Comparison of ENCODE assay signal across 16 cellular contexts in the genomic region with DNA sequence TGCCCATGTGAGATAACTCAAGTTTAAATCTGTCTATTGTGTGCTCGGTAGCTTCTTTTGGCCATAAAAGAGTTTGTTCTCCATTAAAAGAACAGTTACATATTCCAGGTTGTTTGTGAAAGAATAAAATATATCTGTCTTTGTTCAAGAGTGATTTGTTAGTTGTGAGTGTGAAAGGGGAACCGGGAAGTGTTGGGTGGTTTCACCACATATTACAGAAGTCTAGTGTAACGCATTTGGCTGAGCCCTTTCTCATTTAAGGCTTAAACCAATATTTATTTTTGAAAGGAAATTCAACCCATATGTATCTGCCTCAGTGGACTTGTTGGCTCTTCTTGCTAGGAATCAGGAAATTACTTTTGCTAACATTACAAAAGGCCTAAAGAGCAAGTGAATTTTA. TPM values are rescaled to one million over a fixed set of nuclear protein-coding genes. Genes with fewer than 3 reads are reported as not detected.
A peak's percentile ranks its signal among the peaks of the same experiment; 100 is the strongest.
DNase-seq lines count a peak whose midpoint lies in the region; ATAC-seq, FAIRE-seq and TF ChIP-seq lines count a peak whose summit lies in the region.
"Had no signal": no experiment of that assay in that cellular context is flagged by ENCODE, and none has a peak within 500 bp of the region (broad histone marks: within the 10 kb centered on the region; RNA-seq: fewer than 3 reads in every experiment).

No MANE protein-coding gene starts in this region.

- H2AFZ ChIP-seq in OCI-LY3 (ENCODE audit: low read depth, low read length) (no peak overlapping the region), neural progenitor cell (replicated peaks) (no peak overlapping the region)

- no peak for TF ChIP-seq POLR2A in GM12891 (IDR thresholded peaks at IDR 0.05; ENCODE audit: low read depth, low read length)

- H3K4me3 Mint-ChIP-seq in neural progenitor cell, result no peak overlapping the region
- H3K4me3 Mint-ChIP-seq: CD14-positive monocyte; CD4-positive, alpha-beta memory T cell; H9 had no signal

- H3K36me3 ChIP-seq in OCI-LY3 (replicated peaks; ENCODE audit: low read depth, low read length), result no peaks in the 10 kb centered on the region
- no peaks in the 10 kb centered on the region for H3K36me3 ChIP-seq in neural progenitor cell
- H3K36me3 ChIP-seq in MG63, result no peaks in the 10 kb centered on the region
- H3K36me3 ChIP-seq: BLaER1 had no signal

- H3K9me3 ChIP-seq in OCI-LY3 (ENCODE audit: insufficient read depth, low read length) (no peaks in the 10 kb centered on the region), neural progenitor cell (ENCODE audit: low read depth) (peaks cover 4% of the 10 kb centered on the region), MG63 (no peaks in the 10 kb centered on the region)

- H3K4me3 ChIP-seq in OCI-LY3 (ENCODE audit: low read length) (no peak overlapping the region), neural progenitor cell (no peak overlapping the region), foreskin fibroblast (ENCODE audit: low read depth in 1 of 2, low read length in 2 of 2) (no peak overlapping the region), MG63 (no peak overlapping the region)
- H3K4me3 ChIP-seq: BLaER1 had no signal

- H3K27me3 Mint-ChIP-seq in neural progenitor cell (ENCODE audit: insufficient read depth, low read depth), result no peaks in the 10 kb centered on the region
- H3K27me3 Mint-ChIP-seq: CD4-positive, alpha-beta memory T cell had no signal

- H3K27me3 ChIP-seq in OCI-LY3 (ENCODE audit: low read depth, low read length) (no peaks in the 10 kb centered on the region), neural progenitor cell (no peaks in the 10 kb centered on the region), MG63 (no peaks in the 10 kb centered on the region)
- H3K27me3 ChIP-seq: BLaER1 had no signal

- H3K27ac Mint-ChIP-seq in neural progenitor cell, result peak overlapping the region; percentile 12
- H3K27ac Mint-ChIP-seq: CD14-positive monocyte; CD4-positive, alpha-beta memory T cell; H9 had no signal

- H3K79me2 ChIP-seq in OCI-LY3 (ENCODE audit: low read length) (no peaks in the 10 kb centered on the region), neural progenitor cell (ENCODE audit: low read depth) (no peaks in the 10 kb centered on the region)

- no peak overlapping the region for H3K27ac ChIP-seq in OCI-LY3 (ENCODE audit: low read length)
- no peak overlapping the region for H3K27ac ChIP-seq in neural progenitor cell
- H3K27ac ChIP-seq: BLaER1, HL-60 had no signal

- H3K4me1 ChIP-seq in OCI-LY3 (ENCODE audit: low read length), result peaks cover 20% of the 10 kb centered on the region
- H3K4me1 ChIP-seq in neural progenitor cell, result peaks cover 34% of the 10 kb centered on the region
- H3K4me1 ChIP-seq: BLaER1 had no signal

- peaks cover 23% of the 10 kb centered on the region for H3K9me3 Mint-ChIP-seq in neural progenitor cell

- H3K36me3 Mint-ChIP-seq in neural progenitor cell, result peaks cover 2% of the 10 kb centered on the region
- H3K36me3 Mint-ChIP-seq: CD14-positive monocyte; CD4-positive, alpha-beta memory T cell had no signal

- TF ChIP-seq CTCF in OCI-LY3 (IDR thresholded peaks at IDR 0.05; ENCODE audit: low read depth, low read length) (no peak), neural progenitor cell (IDR thresholded peaks at IDR 0.05) (no peak), foreskin fibroblast (IDR thresholded peaks at IDR 0.05; ENCODE audit: low read depth, low read length) (no peak)

- peaks cover 20% of the 10 kb centered on the region for H3F3A ChIP-seq in neural progenitor cell (ENCODE audit: low read depth)

- H4K20me1 ChIP-seq in OCI-LY3 (ENCODE audit: insufficient read depth, low read length) (no peaks in the 10 kb centered on the region), neural progenitor cell (ENCODE audit: low read depth) (no peaks in the 10 kb centered on the region)
- H4K20me1 ChIP-seq: BLaER1 had no signal

- peak overlapping the region; percentile 40 for H3K4me2 ChIP-seq in OCI-LY3 (ENCODE audit: low read length)
- no peak overlapping the region for H3K4me2 ChIP-seq in neural progenitor cell
- H3K4me2 ChIP-seq: BLaER1 had no signal

- no peak for FAIRE-seq in GM12891 (lab: Jason Lieb, UNC)
- FAIRE-seq: H1 had no signal

- H3K9ac ChIP-seq in OCI-LY3 (ENCODE audit: low read length), result no peak overlapping the region
- no peak overlapping the region for H3K9ac ChIP-seq in neural progenitor cell
- H3K9ac ChIP-seq: BLaER1 had no signal

- peaks cover 23% of the 10 kb centered on the region for H3K4me1 Mint-ChIP-seq in neural progenitor cell
- H3K4me1 Mint-ChIP-seq: CD14-positive monocyte; CD4-positive, alpha-beta memory T cell had no signal

- DNase-seq in GM12891 (ENCODE audit: insufficient read length, low spot score) (no peak), neural progenitor cell (ENCODE audit: low spot score) (no peak), foreskin fibroblast (no peak), MG63 (no peak)
- DNase-seq: 8988T; CD4-positive, alpha-beta memory T cell; DMS79 treated with DMSO at 0.1 percent for 48 hours; GF-D8; H9 had no signal

- ATAC-seq in HG03432 (IDR thresholded peaks at IDR 0.05; ENCODE audit: unreplicated experiment), result peak; percentile 64
- ATAC-seq in GM18873 (IDR thresholded peaks at IDR 0.05; ENCODE audit: low FRiP score, unreplicated experiment), result no peak

TF ChIP-seq in GM12891, 5 proteins besides CTCF, POLR2A, EP300 and RAD21:
- TF ChIP-seq SPI1 (IDR thresholded peaks at IDR 0.05; ENCODE audit: low read depth, low read length), result peak; percentile 53
- no peak for TF ChIP-seq POLR2AphosphoS5 (IDR thresholded peaks at IDR 0.05; ENCODE audit: low read depth, low read length)
TF ChIP-seq in GM12891: peak in this region for 1.

RNA-seq across cellular contexts. Expression of gene DMRTA1, which starts 54.1 kb away (rescaled TPM):
- not detected for polyA plus RNA-seq in GM12891 (2012; ENCODE audit: low read depth, missing spikeins)
- 14.0 and 21.3 TPM in 2 replicates for total RNA-seq in neural progenitor cell (ENCODE audit: low replicate concordance)
- total RNA-seq in MG63 (2014; rRNA removed; shearing (Covaris generic); ENCODE audit: low replicate concordance), result not detected in 2 replicates
- total RNA-seq: CD4-positive, alpha-beta memory T cell had no signal
- polyA plus RNA-seq: CD14-positive monocyte had no signal

Comparison
In these comparisons a context has a peak if more than half of its experiments do, and no peak if none do; other contexts are left out.
1. RNA of gene DMRTA1, which starts 54.1 kb away (total RNA-seq): 14.0 to 21.3 TPM in neural progenitor cell; not detected in MG63; every median in the first group is over 10 times any median in the second.